10 cellular contexts compared by ENCODE assay signal in the genomic region with DNA sequence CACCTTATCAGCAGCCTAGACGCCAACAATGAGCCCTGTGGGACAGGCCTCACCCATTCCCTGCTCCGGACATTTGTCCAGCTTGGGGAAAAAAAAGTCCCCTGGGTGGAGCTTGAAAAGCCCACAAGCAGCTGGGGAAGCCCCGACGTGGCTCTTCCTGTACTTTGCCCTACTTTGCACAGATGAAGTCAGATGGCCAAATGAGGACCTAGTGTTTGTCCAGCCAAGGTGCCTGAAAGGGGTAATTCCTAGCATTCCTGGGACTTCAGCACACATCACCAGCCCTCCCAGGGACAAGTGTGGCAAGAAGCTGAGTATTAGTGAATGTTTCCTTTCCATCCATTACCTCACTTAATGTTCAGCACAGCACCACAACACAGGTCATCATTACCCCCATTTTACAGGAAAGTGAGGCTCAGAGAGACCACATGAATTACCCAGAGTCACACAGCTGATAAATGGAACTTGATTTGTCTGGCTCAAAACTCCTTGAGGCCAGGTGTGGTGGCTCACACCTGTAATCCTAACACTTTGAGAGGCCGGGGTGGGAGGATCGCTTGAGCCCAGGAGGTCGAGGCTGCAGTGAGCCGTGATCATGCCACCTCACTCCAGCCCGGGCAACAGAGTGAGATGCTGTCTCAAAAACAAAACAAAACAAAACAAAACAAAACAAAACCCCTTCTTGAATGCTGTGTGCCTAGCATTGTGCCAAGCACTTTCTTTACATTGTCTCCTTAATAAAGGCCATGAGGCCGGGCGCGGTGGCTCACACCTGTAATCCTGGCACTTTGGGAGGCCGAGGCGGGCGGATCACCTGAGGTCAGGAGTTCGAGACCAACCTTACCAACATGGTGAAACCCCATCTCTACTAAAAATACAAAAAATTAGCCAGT. TPM values are rescaled to one million over a fixed set of nuclear protein-coding genes. Genes with fewer than 3 reads are reported as not detected.
DNase-seq lines count a peak whose midpoint lies in the region; ATAC-seq and TF ChIP-seq lines count a peak whose summit lies in the region.
"Had no signal": no experiment of that assay in that cellular context is flagged by ENCODE, and none has a peak within 500 bp of the region (broad histone marks: within the 10 kb centered on the region; RNA-seq: fewer than 3 reads in every experiment).

No MANE protein-coding gene starts in this region.

- intact Hi-C loops in aorta (cut with DNase I): loop anchor here (1.0 to 5.0 kb wide), 4 partner anchors 68 to 218 kb away; partner anchors contain the start of genes CX3CL1 (in 1 of the 2), PSME3IP1 (in 1 of the 2) and RSPRY1 (in 1 of the 2)

- no peaks in the 10 kb centered on the region for H3K27me3 ChIP-seq in aorta (ENCODE audit: control insufficient read depth in 1 of 2, insufficient read depth in 2 of 2, low read length in 1 of 2)

- no peak overlapping the region for H3K4me3 Mint-ChIP-seq in activated naive CD4-positive, alpha-beta T cell treated with anti-CD3 and anti-CD28 coated beads, Interleukin-2, amount 10 ng/mL, durations not matched to agents 7 days and 5 days
- H3K4me3 Mint-ChIP-seq in chondrocyte (ENCODE audit: unreplicated experiment): no peak overlapping the region
- H3K4me3 Mint-ChIP-seq: CD14-positive monocyte had no signal

- CTCF ChIA-PET in activated naive CD4-positive, alpha-beta T cell treated with anti-CD3 and anti-CD28 coated beads, Interleukin-2, amount 10 ng/mL, durations not matched to agents 7 days and 5 days (lab: Charles Lee): interaction anchor here (1.2 to 7.3 kb wide), 3 partner anchors 10 to 216 kb away, joined by 3 to 161 read pairs (median 3); no protein-coding TSS in a partner anchor

- 56 to 57% methylated on average over 16 of the region's 16 CpGs for WGBS in aorta, 2 donors

- H3K36me3 Mint-ChIP-seq in activated naive CD4-positive, alpha-beta T cell treated with anti-CD3 and anti-CD28 coated beads, Interleukin-2, amount 10 ng/mL, durations not matched to agents 7 days and 5 days: no peaks in the 10 kb centered on the region
- no peaks in the 10 kb centered on the region for H3K36me3 Mint-ChIP-seq in chondrocyte (ENCODE audit: low read depth)
- H3K36me3 Mint-ChIP-seq: CD14-positive monocyte had no signal

- H3K4me1 Mint-ChIP-seq in activated naive CD4-positive, alpha-beta T cell treated with anti-CD3 and anti-CD28 coated beads, Interleukin-2, amount 10 ng/mL, durations not matched to agents 7 days and 5 days: peaks cover 12% of the 10 kb centered on the region
- H3K4me1 Mint-ChIP-seq in chondrocyte (ENCODE audit: low read depth): peaks cover 19% of the 10 kb centered on the region
- H3K4me1 Mint-ChIP-seq: CD14-positive monocyte had no signal

- H3K4me1 ChIP-seq in aorta (ENCODE audit: control insufficient read depth in 1 of 2, insufficient read depth in 2 of 2, low read length in 2 of 2): no peaks in the 10 kb centered on the region

- no peak for TF ChIP-seq CTCF in chondrocyte (IDR thresholded peaks at IDR 0.05)

- H3K4me3 ChIP-seq in aorta (ENCODE audit: low read length in 2 of 2): no peak overlapping the region

- H3K36me3 ChIP-seq in aorta (ENCODE audit: control insufficient read depth in 1 of 2, insufficient read depth in 2 of 2, low read length in 1 of 2): no peaks in the 10 kb centered on the region

- no peak overlapping the region for H3K27ac Mint-ChIP-seq in activated naive CD4-positive, alpha-beta T cell treated with anti-CD3 and anti-CD28 coated beads, Interleukin-2, amount 10 ng/mL, durations not matched to agents 7 days and 5 days
- H3K27ac Mint-ChIP-seq in chondrocyte (ENCODE audit: unreplicated experiment): peak overlapping the region; percentile 94
- H3K27ac Mint-ChIP-seq: CD14-positive monocyte had no signal

- peak; percentile 43 for ATAC-seq in aorta (ENCODE audit: low FRiP score)
- no peak for ATAC-seq in GM19467 (IDR thresholded peaks at IDR 0.05; ENCODE audit: unreplicated experiment)

- peak overlapping the region; percentile 62 to 93 for H3K27ac ChIP-seq in aorta (ENCODE audit: low read depth in 1 of 2, low read length in 2 of 2)

- H3K9me3 ChIP-seq in aorta (ENCODE audit: control insufficient read depth, low read length): no peaks in the 10 kb centered on the region

- no peaks in the 10 kb centered on the region for H3K9me3 Mint-ChIP-seq in activated naive CD4-positive, alpha-beta T cell treated with anti-CD3 and anti-CD28 coated beads, Interleukin-2, amount 10 ng/mL, durations not matched to agents 7 days and 5 days
- H3K9me3 Mint-ChIP-seq in chondrocyte (ENCODE audit: low read depth): no peaks in the 10 kb centered on the region

- DNase-seq in activated naive CD4-positive, alpha-beta T cell treated with anti-CD3 and anti-CD28 coated beads, Interleukin-2, amount 10 ng/mL, durations not matched to agents 7 days and 5 days: peak; percentile 10
- DNase-seq in activated naive CD4-positive, alpha-beta T cell treated with anti-CD3 and anti-CD28 coated beads, Interleukin-2, amount 50 U/mL, for 16 hours: no peak
- peak; percentile 44 for DNase-seq in chondrocyte (ENCODE audit: low spot score)
- peak; percentile 89 to 93 for DNase-seq in lung microvascular endothelial cell (ENCODE audit: low read depth in 2 of 2)
- peak; percentile 82 to 85 for DNase-seq in aorta
- no peak for DNase-seq in NCI-H2196 (lab: John Stamatoyannopoulos, UW; ENCODE audit: unreplicated experiment)
- DNase-seq in AG08396 (ENCODE audit: low spot score): no peak
- DNase-seq: NCI-H2029 had no signal

- H3K27me3 Mint-ChIP-seq in activated naive CD4-positive, alpha-beta T cell treated with anti-CD3 and anti-CD28 coated beads, Interleukin-2, amount 10 ng/mL, durations not matched to agents 7 days and 5 days: peaks cover 45% of the 10 kb centered on the region
- no peaks in the 10 kb centered on the region for H3K27me3 Mint-ChIP-seq in chondrocyte (ENCODE audit: low read depth)

RNA-seq across cellular contexts. Expression of gene PLLP, which starts 19.9 kb away (rescaled TPM):
- 0.02 TPM in 1 of 3 replicates, not detected in the others for total RNA-seq in chondrocyte
- total RNA-seq in lung microvascular endothelial cell: 5.2 and 6.3 TPM in 2 replicates
- total RNA-seq in aorta: 1 to 10 TPM; 2.2 to 2.6 TPM
- polyA plus RNA-seq in aorta: 1 to 10 TPM; 3.0 to 7.6 TPM

RNA-seq across cellular contexts. Expression of gene CCL22, which starts 54.2 kb away (rescaled TPM):
- total RNA-seq in chondrocyte (not detected in 3 replicates), lung microvascular endothelial cell (not detected in 2 replicates), aorta (under 1 TPM; 0.24 to 0.29 TPM)
- under 1 TPM in 1 of 2 donors, not detected in 1; 0.08 TPM for polyA plus RNA-seq in aorta

RNA-seq across cellular contexts. Expression of gene ARL2BP, which starts 59.4 kb away (rescaled TPM):
- total RNA-seq in chondrocyte (69.5 to 89.1 TPM (median 70.1 TPM) in 3 replicates), lung microvascular endothelial cell (40.3 and 47.9 TPM in 2 replicates), aorta (10 to 100 TPM; 39.1 to 47.5 TPM)
- polyA plus RNA-seq in aorta: 10 to 100 TPM; 42.1 to 65.4 TPM

Comparison
In these comparisons a context has a peak if more than half of its experiments do, and no peak if none do; other contexts are left out.
1. DNase-seq: peak in activated naive CD4-positive, alpha-beta T cell treated with anti-CD3 and anti-CD28 coated beads, Interleukin-2, amount 10 ng/mL, durations not matched to agents 7 days and 5 days (single experiment), chondrocyte (single experiment), lung microvascular endothelial cell (2 of 2) and aorta (2 of 2); none in activated naive CD4-positive, alpha-beta T cell treated with anti-CD3 and anti-CD28 coated beads, Interleukin-2, amount 50 U/mL, for 16 hours (single experiment), NCI-H2196 (single experiment) and AG08396 (single experiment).